ENCODE assay signal across 20 cellular contexts in genomic region chr3:133955892-133956291, GRCh38.
DNase-seq lines count a peak whose midpoint lies in the region; ATAC-seq and TF ChIP-seq lines count a peak whose summit lies in the region.
"Had no signal": no experiment of that assay in that cellular context is flagged by ENCODE, and none has a peak within 500 bp of the region (broad histone marks: within the 10 kb centered on the region; RNA-seq: fewer than 3 reads in every experiment).

No MANE protein-coding gene starts in this region.

- peak overlapping the region in 4 of 5 experiments; percentile 60 to 88 (median 67) for H3K27ac Mint-ChIP-seq in brain
- H3K27ac Mint-ChIP-seq in natural killer cell treated with Interleukin-12 subunit alpha and Interleukin-12 subunit beta and Interleukin-15 and Interleukin-18, amount 100 ng/mL, for 72 hours: no peak overlapping the region
- H3K27ac Mint-ChIP-seq: activated naive CD8-positive, alpha-beta T cell treated with anti-CD3 and anti-CD28 coated beads for 36 hours; activated T-cell treated with anti-CD3 and anti-CD28 coated beads, Interleukin-2, amount 50 U/mL, for 72 hours; T-helper 2 cell treated with Interferon-gamma antibody and Interleukin-4, amounts not matched to agents 5 μg/mL and 100 μg/mL, for 36 hours had no signal

- H3K27me3 ChIP-seq in left ventricle myocardium inferior (ENCODE audit: low read depth) (no peaks in the 10 kb centered on the region), upper lobe of left lung (no peaks in the 10 kb centered on the region)
- H3K27me3 ChIP-seq: left lung, tibial nerve had no signal

- WGBS in upper lobe of left lung, 2 donors: 72 to 77% methylated on average over 9 to 10 of the region's 10 CpGs

- ATAC-seq in Right ventricle myocardium superior (ENCODE audit: poor library complexity) (no peak), upper lobe of left lung (ENCODE audit: low FRiP score in 2 of 2) (no peak), left colon (no peak)
- no peak for ATAC-seq in natural killer cell treated with Interleukin-12 subunit alpha and Interleukin-12 subunit beta and Interleukin-15 and Interleukin-18, amount 100 ng/mL, for 72 hours
- ATAC-seq: A549; activated T-cell treated with anti-CD3 and anti-CD28 coated beads, Interleukin-2, amount 50 U/mL, for 72 hours; left lung; Right ventricle myocardium inferior had no signal

- H3K4me3 ChIP-seq in left ventricle myocardium inferior (no peak overlapping the region), upper lobe of left lung (no peak overlapping the region)
- H3K4me3 ChIP-seq: A549, left lung, tibial nerve had no signal

- peaks cover 20% of the 10 kb centered on the region for H3K4me1 Mint-ChIP-seq in brain
- no peaks in the 10 kb centered on the region for H3K4me1 Mint-ChIP-seq in natural killer cell treated with Interleukin-12 subunit alpha and Interleukin-12 subunit beta and Interleukin-15 and Interleukin-18, amount 100 ng/mL, for 72 hours (ENCODE audit: low read depth in 2 of 2)
- H3K4me1 Mint-ChIP-seq: activated naive CD8-positive, alpha-beta T cell treated with anti-CD3 and anti-CD28 coated beads for 36 hours had no signal

- no peak overlapping the region for H3K4me3 Mint-ChIP-seq in brain
- no peak overlapping the region for H3K4me3 Mint-ChIP-seq in natural killer cell treated with Interleukin-12 subunit alpha and Interleukin-12 subunit beta and Interleukin-15 and Interleukin-18, amount 100 ng/mL, for 72 hours
- H3K4me3 Mint-ChIP-seq: activated naive CD8-positive, alpha-beta T cell treated with anti-CD3 and anti-CD28 coated beads for 36 hours; activated T-cell treated with anti-CD3 and anti-CD28 coated beads, Interleukin-2, amount 50 U/mL, for 72 hours; T-helper 2 cell treated with Interferon-gamma antibody and Interleukin-4, amounts not matched to agents 5 μg/mL and 100 μg/mL, for 36 hours had no signal

- H3K36me3 ChIP-seq in left ventricle myocardium inferior (no peaks in the 10 kb centered on the region), upper lobe of left lung (peaks cover 0 to 47% (median 7%) of the 10 kb centered on the region in 4 donors)
- H3K36me3 ChIP-seq: tibial nerve had no signal

- H3K27me3 Mint-ChIP-seq in brain: peaks cover 5% of the 10 kb centered on the region
- peaks cover 5 to 10% of the 10 kb centered on the region in 2 donors for H3K27me3 Mint-ChIP-seq in natural killer cell treated with Interleukin-12 subunit alpha and Interleukin-12 subunit beta and Interleukin-15 and Interleukin-18, amount 100 ng/mL, for 72 hours
- H3K27me3 Mint-ChIP-seq: activated naive CD8-positive, alpha-beta T cell treated with anti-CD3 and anti-CD28 coated beads for 36 hours had no signal

- DNase-seq in left ventricle myocardium inferior (no peak), Right ventricle myocardium superior (no peak), NCI-H345 (lab: John Stamatoyannopoulos, UW) (peak; percentile 88), upper lobe of left lung (no peak), left colon (no peak), GOT3 (lab: John Stamatoyannopoulos, UW) (no peak)
- no peak for DNase-seq in natural killer cell treated with Interleukin-12 subunit alpha and Interleukin-12 subunit beta and Interleukin-15 and Interleukin-18, amount 100 ng/mL, for 72 hours (ENCODE audit: low spot score)
- DNase-seq: activated CD8-positive, alpha-beta memory T cell treated with anti-CD3 and anti-CD28 coated beads for 24 hours; activated naive CD8-positive, alpha-beta T cell treated with anti-CD3 and anti-CD28 coated beads for 36 hours; activated T-cell treated with anti-CD3 and anti-CD28 coated beads, Interleukin-2, amount 50 U/mL, for 72 hours; EL; NCI-H187; stimulated activated naive CD4-positive, alpha-beta T cell treated with Interleukin-2 at 50 U/mL for 16 hours had no signal

- H3K36me3 Mint-ChIP-seq in brain: no peaks in the 10 kb centered on the region
- no peaks in the 10 kb centered on the region for H3K36me3 Mint-ChIP-seq in natural killer cell treated with Interleukin-12 subunit alpha and Interleukin-12 subunit beta and Interleukin-15 and Interleukin-18, amount 100 ng/mL, for 72 hours
- H3K36me3 Mint-ChIP-seq: activated naive CD8-positive, alpha-beta T cell treated with anti-CD3 and anti-CD28 coated beads for 36 hours had no signal

- TF ChIP-seq EP300 in upper lobe of left lung (IDR thresholded peaks at IDR 0.05): no peak

- H3K27ac ChIP-seq in left ventricle myocardium inferior (replicated peaks) (peak overlapping the region; percentile 64), upper lobe of left lung (peak overlapping the region; percentile 17 to 60 (median 58))
- H3K27ac ChIP-seq: A549, epithelial cell of prostate, left lung, tibial nerve had no signal

- intact Hi-C loops in left ventricle myocardium inferior (cut with micrococcal nuclease) (no loop called here), Right ventricle myocardium superior (cut with DNase I) (no loop called here), left colon (cut with DNase I, micrococcal nuclease) (no loop called here)

- peaks cover 0 to 5% (median 0%) of the 10 kb centered on the region in 5 experiments for H3K9me3 Mint-ChIP-seq in brain
- peaks cover 3% of the 10 kb centered on the region for H3K9me3 Mint-ChIP-seq in natural killer cell treated with Interleukin-12 subunit alpha and Interleukin-12 subunit beta and Interleukin-15 and Interleukin-18, amount 100 ng/mL, for 72 hours
- H3K9me3 Mint-ChIP-seq: activated naive CD8-positive, alpha-beta T cell treated with anti-CD3 and anti-CD28 coated beads for 36 hours; T-helper 2 cell treated with Interferon-gamma antibody and Interleukin-4, amounts not matched to agents 5 μg/mL and 100 μg/mL, for 36 hours had no signal

- H3K9me3 ChIP-seq in left ventricle myocardium inferior (replicated peaks) (no peaks in the 10 kb centered on the region), upper lobe of left lung (no peaks in the 10 kb centered on the region)
- H3K9me3 ChIP-seq: A549, left lung had no signal

- no peak for TF ChIP-seq POLR2A in upper lobe of left lung (IDR thresholded peaks at IDR 0.05)

- TF ChIP-seq CTCF in left ventricle myocardium inferior (IDR thresholded peaks at IDR 0.05; ENCODE audit: borderline replicate concordance): no peak
- no peak for TF ChIP-seq CTCF in brain (conservative IDR thresholded peaks at IDR 0.05)
- TF ChIP-seq CTCF in upper lobe of left lung (IDR thresholded peaks at IDR 0.05): no peak

- peaks cover 32% of the 10 kb centered on the region for H3K4me1 ChIP-seq in left ventricle myocardium inferior
- peaks cover 15 to 19% (median 16%) of the 10 kb centered on the region in 4 donors for H3K4me1 ChIP-seq in upper lobe of left lung
- H3K4me1 ChIP-seq: A549 had no signal

Comparison
In these comparisons a context has a peak if more than half of its experiments do, and no peak if none do; other contexts are left out.
1. H3K27ac Mint-ChIP-seq: peak in brain (4 of 5); none in natural killer cell treated with Interleukin-12 subunit alpha and Interleukin-12 subunit beta and Interleukin-15 and Interleukin-18, amount 100 ng/mL, for 72 hours (0 of 2).